ENCODE assay signal across 1 cellular context in the genomic region with DNA sequence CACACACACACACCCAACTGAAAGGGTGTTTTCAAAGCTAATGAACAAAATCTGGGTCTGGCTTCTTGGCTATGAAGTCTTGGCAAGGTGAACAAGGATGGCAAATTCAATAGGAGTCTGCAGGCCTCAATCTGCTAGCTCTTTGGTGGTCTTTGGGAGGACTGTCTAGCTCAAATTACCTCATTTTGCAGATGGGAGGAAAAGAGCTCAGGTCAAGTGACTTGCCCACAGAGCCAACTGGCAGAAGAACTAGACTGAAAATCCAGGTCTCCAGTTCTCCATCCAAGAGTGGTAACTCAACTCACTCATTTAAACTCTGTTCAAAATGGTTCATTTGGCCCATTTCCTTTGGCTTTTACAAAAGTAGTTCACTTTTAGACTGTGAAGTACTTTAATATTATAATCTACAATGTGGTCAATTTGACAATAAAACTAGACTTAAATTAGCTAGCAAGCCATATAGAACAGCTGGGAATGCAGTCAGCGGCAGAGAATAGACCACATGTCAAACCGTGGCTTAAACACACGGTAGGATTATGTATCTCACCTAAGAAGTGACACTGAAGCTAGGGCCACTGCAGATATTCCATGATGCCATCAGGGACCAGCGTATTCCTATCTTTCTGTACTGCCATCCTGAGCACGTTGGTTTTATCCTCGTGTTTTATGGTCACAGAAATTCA.
TF ChIP-seq lines count a peak whose summit lies in the region.

No MANE protein-coding gene starts in this region.

TF ChIP-seq in H1, 55 proteins besides CTCF, POLR2A, EP300 and RAD21 (continued from another document):
- TF ChIP-seq, protein P1, sequence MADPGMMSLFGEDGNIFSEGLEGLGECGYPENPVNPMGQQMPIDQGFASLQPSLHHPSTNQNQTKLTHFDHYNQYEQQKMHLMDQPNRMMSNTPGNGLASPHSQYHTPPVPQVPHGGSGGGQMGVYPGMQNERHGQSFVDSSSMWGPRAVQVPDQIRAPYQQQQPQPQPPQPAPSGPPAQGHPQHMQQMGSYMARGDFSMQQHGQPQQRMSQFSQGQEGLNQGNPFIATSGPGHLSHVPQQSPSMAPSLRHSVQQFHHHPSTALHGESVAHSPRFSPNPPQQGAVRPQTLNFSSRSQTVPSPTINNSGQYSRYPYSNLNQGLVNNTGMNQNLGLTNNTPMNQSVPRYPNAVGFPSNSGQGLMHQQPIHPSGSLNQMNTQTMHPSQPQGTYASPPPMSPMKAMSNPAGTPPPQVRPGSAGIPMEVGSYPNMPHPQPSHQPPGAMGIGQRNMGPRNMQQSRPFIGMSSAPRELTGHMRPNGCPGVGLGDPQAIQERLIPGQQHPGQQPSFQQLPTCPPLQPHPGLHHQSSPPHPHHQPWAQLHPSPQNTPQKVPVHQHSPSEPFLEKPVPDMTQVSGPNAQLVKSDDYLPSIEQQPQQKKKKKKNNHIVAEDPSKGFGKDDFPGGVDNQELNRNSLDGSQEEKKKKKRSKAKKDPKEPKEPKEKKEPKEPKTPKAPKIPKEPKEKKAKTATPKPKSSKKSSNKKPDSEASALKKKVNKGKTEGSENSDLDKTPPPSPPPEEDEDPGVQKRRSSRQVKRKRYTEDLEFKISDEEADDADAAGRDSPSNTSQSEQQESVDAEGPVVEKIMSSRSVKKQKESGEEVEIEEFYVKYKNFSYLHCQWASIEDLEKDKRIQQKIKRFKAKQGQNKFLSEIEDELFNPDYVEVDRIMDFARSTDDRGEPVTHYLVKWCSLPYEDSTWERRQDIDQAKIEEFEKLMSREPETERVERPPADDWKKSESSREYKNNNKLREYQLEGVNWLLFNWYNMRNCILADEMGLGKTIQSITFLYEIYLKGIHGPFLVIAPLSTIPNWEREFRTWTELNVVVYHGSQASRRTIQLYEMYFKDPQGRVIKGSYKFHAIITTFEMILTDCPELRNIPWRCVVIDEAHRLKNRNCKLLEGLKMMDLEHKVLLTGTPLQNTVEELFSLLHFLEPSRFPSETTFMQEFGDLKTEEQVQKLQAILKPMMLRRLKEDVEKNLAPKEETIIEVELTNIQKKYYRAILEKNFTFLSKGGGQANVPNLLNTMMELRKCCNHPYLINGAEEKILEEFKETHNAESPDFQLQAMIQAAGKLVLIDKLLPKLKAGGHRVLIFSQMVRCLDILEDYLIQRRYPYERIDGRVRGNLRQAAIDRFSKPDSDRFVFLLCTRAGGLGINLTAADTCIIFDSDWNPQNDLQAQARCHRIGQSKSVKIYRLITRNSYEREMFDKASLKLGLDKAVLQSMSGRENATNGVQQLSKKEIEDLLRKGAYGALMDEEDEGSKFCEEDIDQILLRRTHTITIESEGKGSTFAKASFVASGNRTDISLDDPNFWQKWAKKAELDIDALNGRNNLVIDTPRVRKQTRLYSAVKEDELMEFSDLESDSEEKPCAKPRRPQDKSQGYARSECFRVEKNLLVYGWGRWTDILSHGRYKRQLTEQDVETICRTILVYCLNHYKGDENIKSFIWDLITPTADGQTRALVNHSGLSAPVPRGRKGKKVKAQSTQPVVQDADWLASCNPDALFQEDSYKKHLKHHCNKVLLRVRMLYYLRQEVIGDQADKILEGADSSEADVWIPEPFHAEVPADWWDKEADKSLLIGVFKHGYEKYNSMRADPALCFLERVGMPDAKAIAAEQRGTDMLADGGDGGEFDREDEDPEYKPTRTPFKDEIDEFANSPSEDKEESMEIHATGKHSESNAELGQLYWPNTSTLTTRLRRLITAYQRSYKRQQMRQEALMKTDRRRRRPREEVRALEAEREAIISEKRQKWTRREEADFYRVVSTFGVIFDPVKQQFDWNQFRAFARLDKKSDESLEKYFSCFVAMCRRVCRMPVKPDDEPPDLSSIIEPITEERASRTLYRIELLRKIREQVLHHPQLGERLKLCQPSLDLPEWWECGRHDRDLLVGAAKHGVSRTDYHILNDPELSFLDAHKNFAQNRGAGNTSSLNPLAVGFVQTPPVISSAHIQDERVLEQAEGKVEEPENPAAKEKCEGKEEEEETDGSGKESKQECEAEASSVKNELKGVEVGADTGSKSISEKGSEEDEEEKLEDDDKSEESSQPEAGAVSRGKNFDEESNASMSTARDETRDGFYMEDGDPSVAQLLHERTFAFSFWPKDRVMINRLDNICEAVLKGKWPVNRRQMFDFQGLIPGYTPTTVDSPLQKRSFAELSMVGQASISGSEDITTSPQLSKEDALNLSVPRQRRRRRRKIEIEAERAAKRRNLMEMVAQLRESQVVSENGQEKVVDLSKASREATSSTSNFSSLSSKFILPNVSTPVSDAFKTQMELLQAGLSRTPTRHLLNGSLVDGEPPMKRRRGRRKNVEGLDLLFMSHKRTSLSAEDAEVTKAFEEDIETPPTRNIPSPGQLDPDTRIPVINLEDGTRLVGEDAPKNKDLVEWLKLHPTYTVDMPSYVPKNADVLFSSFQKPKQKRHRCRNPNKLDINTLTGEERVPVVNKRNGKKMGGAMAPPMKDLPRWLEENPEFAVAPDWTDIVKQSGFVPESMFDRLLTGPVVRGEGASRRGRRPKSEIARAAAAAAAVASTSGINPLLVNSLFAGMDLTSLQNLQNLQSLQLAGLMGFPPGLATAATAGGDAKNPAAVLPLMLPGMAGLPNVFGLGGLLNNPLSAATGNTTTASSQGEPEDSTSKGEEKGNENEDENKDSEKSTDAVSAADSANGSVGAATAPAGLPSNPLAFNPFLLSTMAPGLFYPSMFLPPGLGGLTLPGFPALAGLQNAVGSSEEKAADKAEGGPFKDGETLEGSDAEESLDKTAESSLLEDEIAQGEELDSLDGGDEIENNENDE (IDR thresholded peaks at IDR 0.05; ENCODE audit: insufficient replicate concordance, low read length): no peak
- TF ChIP-seq, protein P2, sequence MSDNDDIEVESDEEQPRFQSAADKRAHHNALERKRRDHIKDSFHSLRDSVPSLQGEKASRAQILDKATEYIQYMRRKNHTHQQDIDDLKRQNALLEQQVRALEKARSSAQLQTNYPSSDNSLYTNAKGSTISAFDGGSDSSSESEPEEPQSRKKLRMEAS (IDR thresholded peaks at IDR 0.05): no peak
- no peak for TF ChIP-seq TBP (IDR thresholded peaks at IDR 0.05; ENCODE audit: low read depth, low read length)
- TF ChIP-seq YY1 (IDR thresholded peaks at IDR 0.05; ENCODE audit: low read depth, low read length): no peak
- no peak for TF ChIP-seq RNF2 (IDR thresholded peaks at IDR 0.05; ENCODE audit: borderline replicate concordance, low read depth, low read length, missing control alignments, poor library complexity, severe bottlenecking)
- TF ChIP-seq, protein P3, sequence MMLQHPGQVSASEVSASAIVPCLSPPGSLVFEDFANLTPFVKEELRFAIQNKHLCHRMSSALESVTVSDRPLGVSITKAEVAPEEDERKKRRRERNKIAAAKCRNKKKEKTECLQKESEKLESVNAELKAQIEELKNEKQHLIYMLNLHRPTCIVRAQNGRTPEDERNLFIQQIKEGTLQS (IDR thresholded peaks at IDR 0.05; ENCODE audit: insufficient read depth, low read depth, low read length): no peak
TF ChIP-seq in H1: peak in this region for 0.
